Comparison of ENCODE assay signal across 17 cellular contexts in genomic region chr1:21641967-21642366, GRCh38.
"Had no signal": no experiment of that assay in that cellular context is flagged by ENCODE, and none has a peak within 500 bp of the region (broad histone marks: within the 10 kb centered on the region; RNA-seq: fewer than 3 reads in every experiment).

No MANE protein-coding gene starts in this region.

- H3K27ac ChIP-seq: cardiac muscle cell, gastroesophageal sphincter, prostate gland, sigmoid colon, spleen, thoracic aorta had no signal

- FAIRE-seq: astrocyte, islet of Langerhans had no signal

- H3K27me3 ChIP-seq: cardiac muscle cell, dorsolateral prefrontal cortex had no signal

- H3K9me3 ChIP-seq: gastroesophageal sphincter, prostate gland, sigmoid colon, spleen, thoracic aorta had no signal

- H3K4me1 ChIP-seq: sigmoid colon, spleen had no signal

- ATAC-seq: gastroesophageal sphincter, T-cell had no signal

- H3K36me3 ChIP-seq: cardiac muscle cell, gastroesophageal sphincter, prostate gland, sigmoid colon, spleen, thoracic aorta had no signal

- H3K4me3 ChIP-seq: cardiac muscle cell, dorsolateral prefrontal cortex, gastroesophageal sphincter, prostate gland, sigmoid colon, spleen, thoracic aorta had no signal

- DNase-seq: activated CD4-positive, CD25-positive, alpha-beta regulatory T cell treated with anti-CD3 and anti-CD28 coated beads, Interleukin-2, amount 50 U/mL, for 72 hours; activated naive CD4-positive, alpha-beta T cell treated with Interleukin-2 at 50 U/mL for 16 hours; activated T-cell treated with anti-CD3 and anti-CD28 coated beads for 4 hours; erythroblast; occipital lobe; sigmoid colon; spleen; stimulated activated CD4-positive, alpha-beta T cell treated with anti-CD3 and anti-CD28 coated beads, Interleukin-1b, Interleukin-23, amount 100 ng/mL, for 48 hours; T-cell; T-helper 9 cell had no signal
